10 cellular contexts compared by ENCODE assay signal in genomic region chr1:230308039-230308438, GRCh38.
DNase-seq lines count a peak whose midpoint lies in the region; ATAC-seq and TF ChIP-seq lines count a peak whose summit lies in the region.
"Had no signal": no experiment of that assay in that cellular context is flagged by ENCODE, and none has a peak within 500 bp of the region (broad histone marks: within the 10 kb centered on the region; RNA-seq: fewer than 3 reads in every experiment).

No MANE protein-coding gene starts in this region.

- ATAC-seq in left lung, result peak; percentile 62
- no peak for ATAC-seq in stimulated activated naive B cell treated with anti-CD40 and anti-IgM and Interleukin-4, amounts not matched to agents 10 μg/mL and 1 μg/mL and 100 μg/mL, for 72 hours (replicated peaks)
- no peak for ATAC-seq in activated CD4-positive, CD25-positive, alpha-beta regulatory T cell treated with anti-CD3 and anti-CD28 coated beads, Interleukin-2, amount 50 U/mL, for 24 hours

- BruUV-seq in MCF 10A (replicated peaks; lab: Mats Ljungman, UMichigan), result no TSS peak

- TF ChIP-seq CTCF in MCF 10A (IDR thresholded peaks at IDR 0.05; ENCODE audit: unreplicated experiment), result no peak
- no peak for TF ChIP-seq CTCF in left lung (IDR thresholded peaks at IDR 0.05)
- no peak for TF ChIP-seq CTCF in BE2C (IDR thresholded peaks at IDR 0.05; ENCODE audit: low read depth, low read length)

- DNase-seq in AG08396 (ENCODE audit: low spot score), result peak; percentile 38
- DNase-seq in M059J (ENCODE audit: low read depth), result peak; percentile 97
- DNase-seq in MCF 10A (ENCODE audit: unreplicated experiment), result peak; percentile 100
- peak; percentile 60 to 85 for DNase-seq in left lung
- DNase-seq in stimulated activated naive B cell treated with anti-CD40 and anti-IgM and Interleukin-4, amounts not matched to agents 10 μg/mL and 1 μg/mL and 100 μg/mL, for 72 hours, result no peak
- no peak for DNase-seq in activated CD4-positive, alpha-beta T cell treated with anti-CD3 and anti-CD28 coated beads, Interleukin-2, amount 10 ng/mL, durations not matched to agents 7 days and 5 days
- DNase-seq in BE2C, result no peak
- DNase-seq: T-helper 1 cell had no signal

- H3K36me3 ChIP-seq in left lung (no peaks in the 10 kb centered on the region), BE2C (no peaks in the 10 kb centered on the region)

- POLR2A ChIA-PET in MCF 10A (lab: Yijun Ruan, JAX), result interaction anchor here (0.6 to 1.9 kb wide), 13 partner anchors 15 to 1087 kb away, joined by 3 to 11 read pairs (median 3); partner anchors contain the start of genes GALNT2 and NUP133
- POLR2A ChIA-PET in activated CD4-positive, alpha-beta T cell treated with anti-CD3 and anti-CD28 coated beads, Interleukin-2, amount 10 ng/mL, durations not matched to agents 7 days and 5 days (lab: Charles Lee), result no interaction called here

- H3K4me1 ChIP-seq in left lung, result no peaks in the 10 kb centered on the region
- H3K4me1 ChIP-seq in BE2C, result no peaks in the 10 kb centered on the region

- H3K27ac Mint-ChIP-seq in MCF 10A (ENCODE audit: low read depth, unreplicated experiment), result peak overlapping the region; percentile 21
- no peak overlapping the region for H3K27ac Mint-ChIP-seq in stimulated activated naive B cell treated with anti-CD40 and anti-IgM and Interleukin-4, amounts not matched to agents 10 μg/mL and 1 μg/mL and 100 μg/mL, for 72 hours
- H3K27ac Mint-ChIP-seq in activated CD4-positive, alpha-beta T cell treated with anti-CD3 and anti-CD28 coated beads, Interleukin-2, amount 10 ng/mL, durations not matched to agents 7 days and 5 days, result no peak overlapping the region

- no peaks in the 10 kb centered on the region for H3K27me3 Mint-ChIP-seq in MCF 10A (ENCODE audit: insufficient read depth, unreplicated experiment)
- peaks cover 0 to 3% of the 10 kb centered on the region in 2 donors for H3K27me3 Mint-ChIP-seq in stimulated activated naive B cell treated with anti-CD40 and anti-IgM and Interleukin-4, amounts not matched to agents 10 μg/mL and 1 μg/mL and 100 μg/mL, for 72 hours
- peaks cover 1% of the 10 kb centered on the region for H3K27me3 Mint-ChIP-seq in activated CD4-positive, alpha-beta T cell treated with anti-CD3 and anti-CD28 coated beads, Interleukin-2, amount 10 ng/mL, durations not matched to agents 7 days and 5 days

- CTCF ChIA-PET in MCF 10A (lab: Yijun Ruan, JAX), result interaction anchor here (0.6 to 8.8 kb wide), 15 partner anchors 15 to 792 kb away, joined by 3 to 145 read pairs (median 3); no protein-coding TSS in a partner anchor
- CTCF ChIA-PET in activated CD4-positive, alpha-beta T cell treated with anti-CD3 and anti-CD28 coated beads, Interleukin-2, amount 10 ng/mL, durations not matched to agents 7 days and 5 days (lab: Charles Lee), result no interaction called here

- H3K9me3 ChIP-seq in left lung, result no peaks in the 10 kb centered on the region
- H3K9me3 ChIP-seq in BE2C, result no peaks in the 10 kb centered on the region

- H3K27ac ChIP-seq in left lung, result no peak overlapping the region
- H3K27ac ChIP-seq: C4-2B had no signal

- H3K4me3 ChIP-seq in left lung (no peak overlapping the region), BE2C (ENCODE audit: low read depth, low read length) (no peak overlapping the region)

- no peaks in the 10 kb centered on the region for H3K36me3 Mint-ChIP-seq in MCF 10A (ENCODE audit: insufficient read depth, unreplicated experiment)
- H3K36me3 Mint-ChIP-seq in stimulated activated naive B cell treated with anti-CD40 and anti-IgM and Interleukin-4, amounts not matched to agents 10 μg/mL and 1 μg/mL and 100 μg/mL, for 72 hours, result no peaks in the 10 kb centered on the region
- H3K36me3 Mint-ChIP-seq in activated CD4-positive, alpha-beta T cell treated with anti-CD3 and anti-CD28 coated beads, Interleukin-2, amount 10 ng/mL, durations not matched to agents 7 days and 5 days (ENCODE audit: low read depth), result no peaks in the 10 kb centered on the region

- no peaks in the 10 kb centered on the region for H3K9me3 Mint-ChIP-seq in MCF 10A (ENCODE audit: unreplicated experiment)
- H3K9me3 Mint-ChIP-seq in stimulated activated naive B cell treated with anti-CD40 and anti-IgM and Interleukin-4, amounts not matched to agents 10 μg/mL and 1 μg/mL and 100 μg/mL, for 72 hours, result no peaks in the 10 kb centered on the region
- H3K9me3 Mint-ChIP-seq in activated CD4-positive, alpha-beta T cell treated with anti-CD3 and anti-CD28 coated beads, Interleukin-2, amount 10 ng/mL, durations not matched to agents 7 days and 5 days, result no peaks in the 10 kb centered on the region

- intact Hi-C loops in MCF 10A (cut with micrococcal nuclease) (loop anchor here (5.0 kb wide), 1 partner anchor 141 kb away; no protein-coding TSS in a partner anchor), left lung (cut with DNase I) (no loop called here)

- H3K27me3 ChIP-seq in left lung (peaks cover 0 to 10% of the 10 kb centered on the region in 2 donors), BE2C (no peaks in the 10 kb centered on the region)

- peak overlapping the region; percentile 35 for H3K4me3 Mint-ChIP-seq in MCF 10A (ENCODE audit: unreplicated experiment)
- H3K4me3 Mint-ChIP-seq in stimulated activated naive B cell treated with anti-CD40 and anti-IgM and Interleukin-4, amounts not matched to agents 10 μg/mL and 1 μg/mL and 100 μg/mL, for 72 hours, result no peak overlapping the region
- H3K4me3 Mint-ChIP-seq in activated CD4-positive, alpha-beta T cell treated with anti-CD3 and anti-CD28 coated beads, Interleukin-2, amount 10 ng/mL, durations not matched to agents 7 days and 5 days, result no peak overlapping the region

- H3K4me1 Mint-ChIP-seq in MCF 10A (ENCODE audit: insufficient read depth, unreplicated experiment), result peaks cover 49% of the 10 kb centered on the region
- peaks cover 15 to 40% of the 10 kb centered on the region in 2 donors for H3K4me1 Mint-ChIP-seq in stimulated activated naive B cell treated with anti-CD40 and anti-IgM and Interleukin-4, amounts not matched to agents 10 μg/mL and 1 μg/mL and 100 μg/mL, for 72 hours
- H3K4me1 Mint-ChIP-seq in activated CD4-positive, alpha-beta T cell treated with anti-CD3 and anti-CD28 coated beads, Interleukin-2, amount 10 ng/mL, durations not matched to agents 7 days and 5 days, result peaks cover 13% of the 10 kb centered on the region

Comparison
In these comparisons a context has a peak if more than half of its experiments do, and no peak if none do; other contexts are left out.
1. DNase-seq: peak in AG08396 (single experiment), M059J (single experiment), MCF 10A (single experiment) and left lung (2 of 2); none in stimulated activated naive B cell treated with anti-CD40 and anti-IgM and Interleukin-4, amounts not matched to agents 10 μg/mL and 1 μg/mL and 100 μg/mL, for 72 hours (single experiment), activated CD4-positive, alpha-beta T cell treated with anti-CD3 and anti-CD28 coated beads, Interleukin-2, amount 10 ng/mL, durations not matched to agents 7 days and 5 days (single experiment) and BE2C (single experiment).